In genomic region chr11:18608373-18608772, GRCh38 we compare ENCODE assay signal across 1 cellular context.
TF ChIP-seq lines count a peak whose summit lies in the region.

No MANE protein-coding gene starts in this region.

TF ChIP-seq in K562, 482 proteins besides CTCF, POLR2A, EP300 and RAD21:
- TF ChIP-seq VEZF1 (CRISPR knock-in tag; IDR thresholded peaks at IDR 0.05) (no peak), ZNF511 (CRISPR knock-in tag; IDR thresholded peaks at IDR 0.05) (no peak), NFIC (IDR thresholded peaks at IDR 0.05) (peak; percentile 88), HNRNPUL1 (IDR thresholded peaks at IDR 0.05; ENCODE audit: low read length) (no peak), ZNF12 (CRISPR knock-in tag; IDR thresholded peaks at IDR 0.05) (no peak), RBM22 (IDR thresholded peaks at IDR 0.05; ENCODE audit: low read depth, low read length, poor library complexity, severe bottlenecking) (no peak), PURB (CRISPR knock-in tag; IDR thresholded peaks at IDR 0.05; ENCODE audit: low read depth) (no peak), ZBTB11 (CRISPR knock-in tag; IDR thresholded peaks at IDR 0.05) (no peak), RBM15 (IDR thresholded peaks at IDR 0.05; ENCODE audit: insufficient read depth, low read length) (no peak), ARHGAP35 (IDR thresholded peaks at IDR 0.05; ENCODE audit: partially characterized antibody) (no peak), KLF10 (CRISPR knock-in tag; IDR thresholded peaks at IDR 0.05) (no peak), PTBP1 (IDR thresholded peaks at IDR 0.05; ENCODE audit: low read depth, low read length) (no peak), IRF1 (CRISPR knock-in tag; IDR thresholded peaks at IDR 0.05; ENCODE audit: borderline replicate concordance) (no peak), ZSCAN29 (IDR thresholded peaks at IDR 0.05) (no peak), XRCC5 (IDR thresholded peaks at IDR 0.05; ENCODE audit: low read depth, low read length) (no peak), RFX7 (CRISPR knock-in tag; IDR thresholded peaks at IDR 0.05) (no peak), PBX2 (CRISPR knock-in tag; IDR thresholded peaks at IDR 0.05; ENCODE audit: low read depth) (no peak), PBX2 (tag; conservative IDR thresholded peaks at IDR 0.05; ENCODE audit: low read depth) (peak; percentile 84), RFX5 (IDR thresholded peaks at IDR 0.05; ENCODE audit: low read depth, low read length) (no peak), MEIS2 (IDR thresholded peaks at IDR 0.05; ENCODE audit: partially characterized antibody) (peak; percentile 81), HDAC2 (IDR thresholded peaks at IDR 0.05) (no peak), SMARCA5 (IDR thresholded peaks at IDR 0.05) (no peak), NBN (IDR thresholded peaks at IDR 0.05; ENCODE audit: low read depth) (no peak)
- TF ChIP-seq, protein P1, sequence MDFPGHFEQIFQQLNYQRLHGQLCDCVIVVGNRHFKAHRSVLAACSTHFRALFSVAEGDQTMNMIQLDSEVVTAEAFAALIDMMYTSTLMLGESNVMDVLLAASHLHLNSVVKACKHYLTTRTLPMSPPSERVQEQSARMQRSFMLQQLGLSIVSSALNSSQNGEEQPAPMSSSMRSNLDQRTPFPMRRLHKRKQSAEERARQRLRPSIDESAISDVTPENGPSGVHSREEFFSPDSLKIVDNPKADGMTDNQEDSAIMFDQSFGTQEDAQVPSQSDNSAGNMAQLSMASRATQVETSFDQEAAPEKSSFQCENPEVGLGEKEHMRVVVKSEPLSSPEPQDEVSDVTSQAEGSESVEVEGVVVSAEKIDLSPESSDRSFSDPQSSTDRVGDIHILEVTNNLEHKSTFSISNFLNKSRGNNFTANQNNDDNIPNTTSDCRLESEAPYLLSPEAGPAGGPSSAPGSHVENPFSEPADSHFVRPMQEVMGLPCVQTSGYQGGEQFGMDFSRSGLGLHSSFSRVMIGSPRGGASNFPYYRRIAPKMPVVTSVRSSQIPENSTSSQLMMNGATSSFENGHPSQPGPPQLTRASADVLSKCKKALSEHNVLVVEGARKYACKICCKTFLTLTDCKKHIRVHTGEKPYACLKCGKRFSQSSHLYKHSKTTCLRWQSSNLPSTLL (IDR thresholded peaks at IDR 0.05) = no peak
- TF ChIP-seq, protein P2, sequence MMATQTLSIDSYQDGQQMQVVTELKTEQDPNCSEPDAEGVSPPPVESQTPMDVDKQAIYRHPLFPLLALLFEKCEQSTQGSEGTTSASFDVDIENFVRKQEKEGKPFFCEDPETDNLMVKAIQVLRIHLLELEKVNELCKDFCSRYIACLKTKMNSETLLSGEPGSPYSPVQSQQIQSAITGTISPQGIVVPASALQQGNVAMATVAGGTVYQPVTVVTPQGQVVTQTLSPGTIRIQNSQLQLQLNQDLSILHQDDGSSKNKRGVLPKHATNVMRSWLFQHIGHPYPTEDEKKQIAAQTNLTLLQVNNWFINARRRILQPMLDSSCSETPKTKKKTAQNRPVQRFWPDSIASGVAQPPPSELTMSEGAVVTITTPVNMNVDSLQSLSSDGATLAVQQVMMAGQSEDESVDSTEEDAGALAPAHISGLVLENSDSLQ (IDR thresholded peaks at IDR 0.05) = peak; percentile 84
- TF ChIP-seq, protein P3, sequence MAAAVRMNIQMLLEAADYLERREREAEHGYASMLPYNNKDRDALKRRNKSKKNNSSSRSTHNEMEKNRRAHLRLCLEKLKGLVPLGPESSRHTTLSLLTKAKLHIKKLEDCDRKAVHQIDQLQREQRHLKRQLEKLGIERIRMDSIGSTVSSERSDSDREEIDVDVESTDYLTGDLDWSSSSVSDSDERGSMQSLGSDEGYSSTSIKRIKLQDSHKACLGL (CRISPR knock-in tag; IDR thresholded peaks at IDR 0.05; ENCODE audit: borderline replicate concordance, poor library complexity, severe bottlenecking) = no peak
- TF ChIP-seq, protein P4, sequence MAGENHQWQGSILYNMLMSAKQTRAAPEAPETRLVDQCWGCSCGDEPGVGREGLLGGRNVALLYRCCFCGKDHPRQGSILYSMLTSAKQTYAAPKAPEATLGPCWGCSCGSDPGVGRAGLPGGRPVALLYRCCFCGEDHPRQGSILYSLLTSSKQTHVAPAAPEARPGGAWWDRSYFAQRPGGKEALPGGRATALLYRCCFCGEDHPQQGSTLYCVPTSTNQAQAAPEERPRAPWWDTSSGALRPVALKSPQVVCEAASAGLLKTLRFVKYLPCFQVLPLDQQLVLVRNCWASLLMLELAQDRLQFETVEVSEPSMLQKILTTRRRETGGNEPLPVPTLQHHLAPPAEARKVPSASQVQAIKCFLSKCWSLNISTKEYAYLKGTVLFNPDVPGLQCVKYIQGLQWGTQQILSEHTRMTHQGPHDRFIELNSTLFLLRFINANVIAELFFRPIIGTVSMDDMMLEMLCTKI (IDR thresholded peaks at IDR 0.05; ENCODE audit: partially characterized antibody) = no peak
- TF ChIP-seq, protein P5, sequence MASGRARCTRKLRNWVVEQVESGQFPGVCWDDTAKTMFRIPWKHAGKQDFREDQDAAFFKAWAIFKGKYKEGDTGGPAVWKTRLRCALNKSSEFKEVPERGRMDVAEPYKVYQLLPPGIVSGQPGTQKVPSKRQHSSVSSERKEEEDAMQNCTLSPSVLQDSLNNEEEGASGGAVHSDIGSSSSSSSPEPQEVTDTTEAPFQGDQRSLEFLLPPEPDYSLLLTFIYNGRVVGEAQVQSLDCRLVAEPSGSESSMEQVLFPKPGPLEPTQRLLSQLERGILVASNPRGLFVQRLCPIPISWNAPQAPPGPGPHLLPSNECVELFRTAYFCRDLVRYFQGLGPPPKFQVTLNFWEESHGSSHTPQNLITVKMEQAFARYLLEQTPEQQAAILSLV (tag; IDR thresholded peaks at IDR 0.05) = no peak
